In the genomic region with DNA sequence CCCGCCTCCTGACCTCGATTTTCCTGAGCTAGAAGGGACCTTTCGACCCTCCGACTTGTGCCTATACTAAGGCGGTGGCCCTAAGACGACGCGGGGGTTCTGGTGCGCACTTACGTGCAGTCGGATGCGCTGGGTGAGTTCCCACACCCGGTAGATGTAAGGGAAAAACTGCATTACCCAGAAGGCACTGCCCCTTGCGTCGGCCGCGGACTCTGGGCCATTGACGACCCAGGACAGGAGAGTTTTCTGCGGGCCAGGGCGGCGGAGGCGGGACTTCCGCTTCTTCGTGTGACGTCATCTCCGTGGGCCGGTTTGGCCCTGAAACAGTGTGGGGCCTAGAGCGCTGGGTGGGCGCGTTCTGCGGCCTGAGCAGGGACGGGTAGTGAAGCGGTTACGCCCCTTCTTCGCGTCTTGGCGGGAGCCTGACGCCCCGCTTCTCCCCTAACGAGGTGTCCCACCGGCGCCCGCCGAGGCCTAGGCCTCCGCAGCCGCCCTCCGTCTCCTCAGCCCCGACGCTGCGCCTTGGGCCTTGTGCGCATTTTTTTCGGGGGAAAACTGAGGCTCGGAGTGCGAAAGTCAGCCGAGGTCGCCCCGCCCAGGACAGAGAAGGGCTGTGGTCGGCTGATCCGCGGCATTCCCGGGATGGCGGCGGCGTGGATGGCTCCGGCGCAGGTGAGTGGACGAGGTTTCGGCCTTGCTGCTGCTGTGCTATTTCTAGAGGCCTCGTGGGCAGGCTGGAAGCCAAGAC, we compare ENCODE assay signal across 8 cellular contexts. TPM values are rescaled to one million over a fixed set of nuclear protein-coding genes. Genes with fewer than 3 reads are reported as not detected.
DNase-seq lines count a peak whose midpoint lies in the region; ATAC-seq and TF ChIP-seq lines count a peak whose summit lies in the region.

A gene (plus strand): TSS at position 321 of the 748 bp plus-strand sequence. CDS start 322 bp downstream, at position 643.

- in situ Hi-C loops in GM13976 (cut with MboI; ENCODE audit: low sequenced_read_pairs, unreplicated experiment): no loop called here

- H3K4me3 Mint-ChIP-seq in progenitor cell of endocrine pancreas (ENCODE audit: low read depth): no peak within 1 kb of the TSS

- H3K27ac Mint-ChIP-seq in progenitor cell of endocrine pancreas: no peak within 1 kb of the TSS

- intact Hi-C loops in left cardiac atrium (cut with DNase I): loop anchor here in 1 of 2 donors (2.0 to 10.0 kb wide), 3 partner anchors 38 to 74 kb away; a partner anchor contains a TSS

- TF ChIP-seq CTCF in GM13976 (IDR thresholded peaks at IDR 0.05; ENCODE audit: borderline replicate concordance, control extremely low read depth, extremely low read depth, insufficient read depth, missing control alignments) (no peak), progenitor cell of endocrine pancreas (IDR thresholded peaks at IDR 0.05; ENCODE audit: unreplicated experiment) (no peak)

- H3K36me3 Mint-ChIP-seq in progenitor cell of endocrine pancreas (ENCODE audit: insufficient read depth): peaks cover 6% of the 10 kb centered on the region

- no peaks in the 10 kb centered on the region for H3K27me3 Mint-ChIP-seq in progenitor cell of endocrine pancreas

- H3K4me1 Mint-ChIP-seq in progenitor cell of endocrine pancreas (ENCODE audit: low read depth): peaks cover 17% of the 10 kb centered on the region

- ATAC-seq in HG02852 (IDR thresholded peaks at IDR 0.05; ENCODE audit: unreplicated experiment): peak; percentile 81
- ATAC-seq in left cardiac atrium: peak; percentile 97

- DNase-seq in GM13976 (ENCODE audit: low spot score) (peak; percentile 95), NCI-H1436 treated with DMSO at 0.1 percent for 48 hours (lab: John Stamatoyannopoulos, UW) (peak; percentile 89), T follicular helper cell (ENCODE audit: low read depth) (peak; percentile 92), amniotic epithelial cell (ENCODE audit: low read depth) (peak; percentile 96), left cardiac atrium (peak; percentile 98), progenitor cell of endocrine pancreas (ENCODE audit: low spot score, unreplicated experiment) (peak; percentile 91), ureter (ENCODE audit: low spot score) (peak; percentile 98)

- no peaks in the 10 kb centered on the region for H3K9me3 Mint-ChIP-seq in progenitor cell of endocrine pancreas (ENCODE audit: low read depth)

RNA-seq across cellular contexts. Expression of the gene that starts here (rescaled TPM):
- total RNA-seq in left cardiac atrium: 10 to 100 TPM; 32.7 to 46.9 TPM
- total RNA-seq in progenitor cell of endocrine pancreas: 58.3 and 61.3 TPM in 2 replicates
- 101 TPM for total RNA-seq in ureter

Comparison
In these comparisons a context has a peak if more than half of its experiments do, and no peak if none do; other contexts are left out.
1. Peak in every context shown above with its lines: DNase-seq and ATAC-seq.